10 cellular contexts compared by ENCODE assay signal in the genomic region with DNA sequence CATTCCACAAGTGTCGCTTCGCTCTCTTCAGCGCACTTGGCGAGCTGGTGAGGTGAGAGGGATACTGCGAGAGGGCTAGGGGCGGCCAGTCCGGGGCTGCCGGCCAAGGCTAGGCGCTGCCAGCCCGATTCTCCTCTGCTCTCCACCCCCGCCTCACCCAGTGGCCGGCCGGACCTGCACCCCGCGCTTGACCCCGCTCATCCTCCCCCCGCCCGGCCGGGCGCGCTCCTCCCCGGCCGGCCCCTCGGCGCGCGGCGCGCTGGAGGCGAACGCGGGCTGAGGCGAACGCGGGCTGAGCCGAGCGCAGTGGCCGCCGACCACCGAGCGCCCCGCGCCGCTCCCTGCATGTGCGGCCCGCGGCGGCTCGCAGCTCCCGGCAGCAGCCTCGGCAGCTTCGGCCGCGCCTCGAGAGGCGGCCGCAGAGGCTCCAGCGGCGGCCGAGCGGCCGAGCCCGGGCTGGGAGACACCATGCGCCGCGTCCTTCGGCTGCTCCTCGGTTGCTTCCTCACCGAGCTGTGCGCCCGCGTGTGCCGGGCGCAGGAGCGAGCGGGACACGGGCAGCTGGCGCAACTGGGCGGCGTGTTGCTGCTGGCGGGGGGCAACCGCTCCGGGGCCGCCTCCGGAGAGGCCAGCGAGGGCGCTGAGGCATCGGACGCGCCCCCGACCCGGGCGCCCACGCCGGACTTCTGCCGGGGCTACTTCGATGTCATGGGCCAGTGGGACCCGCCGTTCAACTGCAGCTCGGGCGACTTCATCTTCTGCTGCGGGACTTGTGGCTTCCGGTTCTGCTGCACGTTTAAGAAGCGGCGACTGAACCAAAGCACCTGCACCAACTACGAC. TPM values are rescaled to one million over a fixed set of nuclear protein-coding genes. Genes with fewer than 3 reads are reported as not detected.
DNase-seq lines count a peak whose midpoint lies in the region; ATAC-seq, FAIRE-seq and TF ChIP-seq lines count a peak whose summit lies in the region.
"Had no signal": no experiment of that assay in that cellular context is flagged by ENCODE, and none has a peak within 500 bp of the region (broad histone marks: within the 10 kb centered on the region; RNA-seq: fewer than 3 reads in every experiment).

A gene (plus strand): TSS at position 2 of the 840 bp plus-strand sequence.

- FAIRE-seq in A549 (lab: Jason Lieb, UNC) = no peak
- FAIRE-seq: keratinocyte had no signal

- H3K9ac ChIP-seq in GM23248 = no peak within 1 kb of the TSS
- peak within 1 kb of the TSS; percentile 67 for H3K9ac ChIP-seq in neural cell (ENCODE audit: low read length)

- TF ChIP-seq CTCF in A549 (IDR thresholded peaks at IDR 0.05) (no peak), coronary artery (IDR thresholded peaks at IDR 0.05) (no peak), neural cell (IDR thresholded peaks at IDR 0.05; ENCODE audit: poor library complexity, severe bottlenecking) (no peak)

- H3K4me1 ChIP-seq in A549 = no peaks in the 10 kb centered on the region
- H3K4me1 ChIP-seq in GM23248 (ENCODE audit: insufficient read depth) = no peaks in the 10 kb centered on the region

- H3K4me1 Mint-ChIP-seq in activated CD4-positive, alpha-beta memory T cell treated with anti-CD3 and anti-CD28 coated beads for 36 hours (ENCODE audit: low read depth) = peaks cover 3% of the 10 kb centered on the region

- POLR2A ChIA-PET in A549 (lab: Yijun Ruan, JAX) = no interaction called here
- POLR2A ChIA-PET in activated CD4-positive, alpha-beta memory T cell treated with anti-CD3 and anti-CD28 coated beads for 36 hours (lab: Charles Lee) = no interaction called here

- H3F3A ChIP-seq in GM23248 (ENCODE audit: insufficient read depth) (no peaks in the 10 kb centered on the region), neural cell (ENCODE audit: insufficient read depth, low read length, poor library complexity, severe bottlenecking) (no peaks in the 10 kb centered on the region)

- H3K4me3 Mint-ChIP-seq in activated CD4-positive, alpha-beta memory T cell treated with anti-CD3 and anti-CD28 coated beads for 36 hours = no peak within 1 kb of the TSS

- no peaks in the 10 kb centered on the region for H3K9me3 Mint-ChIP-seq in activated CD4-positive, alpha-beta memory T cell treated with anti-CD3 and anti-CD28 coated beads for 36 hours

- no peak within 1 kb of the TSS for H3K27ac Mint-ChIP-seq in activated CD4-positive, alpha-beta memory T cell treated with anti-CD3 and anti-CD28 coated beads for 36 hours

- in situ Hi-C loops in GM23248 (cut with MboI) = no loop called here

- TF ChIP-seq RAD21 in A549 (conservative IDR thresholded peaks at IDR 0.05 in 1 of 2, IDR thresholded peaks at IDR 0.05 in 1 of 2) (no peak), neural cell (conservative IDR thresholded peaks at IDR 0.05) (no peak)

- H3K9me3 ChIP-seq in A549 (no peaks in the 10 kb centered on the region), GM23248 (ENCODE audit: low read depth) (no peaks in the 10 kb centered on the region), neural cell (ENCODE audit: low read length) (no peaks in the 10 kb centered on the region)

- H3K27ac ChIP-seq in A549 (no peak within 1 kb of the TSS), GM23248 (no peak within 1 kb of the TSS), coronary artery (no peak within 1 kb of the TSS), neural cell (ENCODE audit: low read length) (no peak within 1 kb of the TSS)

- TF ChIP-seq POLR2A in A549 (IDR thresholded peaks at IDR 0.05; ENCODE audit: low read length) = no peak

- peaks cover 55% of the 10 kb centered on the region for H3K27me3 Mint-ChIP-seq in activated CD4-positive, alpha-beta memory T cell treated with anti-CD3 and anti-CD28 coated beads for 36 hours

- intact Hi-C loops in activated CD4-positive, alpha-beta memory T cell treated with anti-CD3 and anti-CD28 coated beads for 36 hours (cut with micrococcal nuclease) = no loop called here

- H3K36me3 Mint-ChIP-seq in activated CD4-positive, alpha-beta memory T cell treated with anti-CD3 and anti-CD28 coated beads for 36 hours = no peaks in the 10 kb centered on the region

- H3K9me2 ChIP-seq in GM23248 (ENCODE audit: insufficient read depth) (no peaks in the 10 kb centered on the region), neural cell (ENCODE audit: insufficient read depth, low read length) (no peaks in the 10 kb centered on the region)

- DNase-seq in A549 (ENCODE audit: low read depth in 1 of 2, low spot score in 1 of 2) = no peak
- peak; percentile 41 for DNase-seq in GM23248
- DNase-seq in coronary artery (ENCODE audit: low spot score) = no peak
- no peak for DNase-seq in activated CD4-positive, alpha-beta memory T cell treated with anti-CD3 and anti-CD28 coated beads for 36 hours
- no peak for DNase-seq in NOMO-1 (lab: John Stamatoyannopoulos, UW; ENCODE audit: unreplicated experiment in 2 of 2)
- DNase-seq: GDM1 had no signal

- H3K27me3 ChIP-seq in GM23248 (replicated peaks; ENCODE audit: insufficient read depth) = peaks cover 69% of the 10 kb centered on the region
- peaks cover 58% of the 10 kb centered on the region for H3K27me3 ChIP-seq in neural cell (ENCODE audit: insufficient read depth, low read depth, low read length)

- no peak for TF ChIP-seq EP300 in A549 (IDR thresholded peaks at IDR 0.05)
- TF ChIP-seq EP300 in neural cell (conservative IDR thresholded peaks at IDR 0.05; ENCODE audit: poor library complexity, severe bottlenecking) = peak; percentile 18

- H4K20me1 ChIP-seq in GM23248 (ENCODE audit: insufficient read depth) (no peaks in the 10 kb centered on the region), neural cell (ENCODE audit: insufficient read depth) (no peaks in the 10 kb centered on the region)

- WGBS in A549 (ENCODE audit: missing lambda C conversion rate) = 66% methylated on average over 82 of the region's 107 CpGs
- 3% methylated on average over 69 to 71 of the region's 107 CpGs for WGBS in GM23248 (ENCODE audit: low coverage in 1 of 2, low lambda C conversion rate in 2 of 2, missing lambda C conversion rate in 2 of 2), 2 experiments

- H3K36me3 ChIP-seq in GM23248 (ENCODE audit: low read depth) (no peaks in the 10 kb centered on the region), neural cell (ENCODE audit: insufficient read depth, low read length) (no peaks in the 10 kb centered on the region)

- H3K4me2 ChIP-seq in A549 = peak within 1 kb of the TSS; percentile 58
- H3K4me2 ChIP-seq in GM23248 (ENCODE audit: unreplicated experiment) = no peak within 1 kb of the TSS
- H3K4me2 ChIP-seq in neural cell (ENCODE audit: low read length) = peak within 1 kb of the TSS; percentile 89

- H3K79me2 ChIP-seq in GM23248 (ENCODE audit: insufficient read depth) (no peaks in the 10 kb centered on the region), neural cell (replicated peaks; ENCODE audit: insufficient read depth, low read length) (no peaks in the 10 kb centered on the region)

- ATAC-seq in A549 (no peak), GM18870 (IDR thresholded peaks at IDR 0.05; ENCODE audit: unreplicated experiment) (no peak), GM21360 (IDR thresholded peaks at IDR 0.05; ENCODE audit: unreplicated experiment) (no peak)

- H3K4me3 ChIP-seq in A549 (peak within 1 kb of the TSS; percentile 32; the same call in 2 of the 3 replicates), GM23248 (no peak within 1 kb of the TSS), coronary artery (peak within 1 kb of the TSS; percentile 62), neural cell (ENCODE audit: low read length) (peak within 1 kb of the TSS; percentile 82)

- H2AFZ ChIP-seq in GM23248 = no peak within 1 kb of the TSS
- peak within 1 kb of the TSS; percentile 33 for H2AFZ ChIP-seq in neural cell (ENCODE audit: low read depth, low read length)

- CTCF ChIA-PET in A549 (lab: Yijun Ruan, JAX) = interaction anchor here (0.6 kb wide), 1 partner anchor 972 kb away, joined by 3 read pairs; no protein-coding TSS in a partner anchor
- CTCF ChIA-PET in activated CD4-positive, alpha-beta memory T cell treated with anti-CD3 and anti-CD28 coated beads for 36 hours (lab: Charles Lee) = no interaction called here

TF ChIP-seq in A549, 52 proteins besides CTCF, POLR2A, EP300 and RAD21 (continues in another document):
- TF ChIP-seq JUNB (IDR thresholded peaks at IDR 0.05) (no peak), HOXB13 (CRISPR knock-in tag; IDR thresholded peaks at IDR 0.05; ENCODE audit: low read depth) (no peak)
- TF ChIP-seq, protein P1, sequence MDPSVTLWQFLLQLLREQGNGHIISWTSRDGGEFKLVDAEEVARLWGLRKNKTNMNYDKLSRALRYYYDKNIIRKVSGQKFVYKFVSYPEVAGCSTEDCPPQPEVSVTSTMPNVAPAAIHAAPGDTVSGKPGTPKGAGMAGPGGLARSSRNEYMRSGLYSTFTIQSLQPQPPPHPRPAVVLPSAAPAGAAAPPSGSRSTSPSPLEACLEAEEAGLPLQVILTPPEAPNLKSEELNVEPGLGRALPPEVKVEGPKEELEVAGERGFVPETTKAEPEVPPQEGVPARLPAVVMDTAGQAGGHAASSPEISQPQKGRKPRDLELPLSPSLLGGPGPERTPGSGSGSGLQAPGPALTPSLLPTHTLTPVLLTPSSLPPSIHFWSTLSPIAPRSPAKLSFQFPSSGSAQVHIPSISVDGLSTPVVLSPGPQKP (IDR thresholded peaks at IDR 0.05; ENCODE audit: low read depth, low read length) = no peak

TF ChIP-seq in neural cell, 6 proteins besides CTCF, POLR2A, EP300 and RAD21 (continues in another document):
- no peak for TF ChIP-seq TAF1 (IDR thresholded peaks at IDR 0.05; ENCODE audit: low read depth)

RNA-seq across cellular contexts. Expression of the gene that starts here (rescaled TPM):
- polyA plus RNA-seq in A549 (2011; rRNA removed) (0.09 and 0.16 TPM in 2 replicates), A549 (2017; fragmentation: RNase III; extraction: RNeasy Plus Mini Kit Qiagen cat#74134 plus additional on column Dnase treatment) (not detected in 3 replicates), GM23248 (2016; fragmentation: Nextera tagmentation; extraction: Ambion mirVana) (not detected in 2 replicates), neural cell (1.3 and 2.0 TPM in 2 replicates)
- under 0.01 TPM in 1 of 2 replicates, not detected in the other for polyA plus RNA-seq in A549 (2012; cell fraction: cytosol; rRNA removed)
- polyA plus RNA-seq in A549 (2012; cell fraction: nucleus; rRNA removed) = not detected in 2 replicates
- 0.08 and 0.68 TPM in 2 replicates for polyA minus RNA-seq in A549 (2011; rRNA and poly(A)+ RNA removed)
- not detected in 2 replicates for total RNA-seq in GM23248 (2014; rRNA removed; shearing (Covaris generic))
- 4.4 and 6.6 TPM in 2 replicates for polyA minus RNA-seq in neural cell
- total RNA-seq in activated CD4-positive, alpha-beta memory T cell treated with anti-CD3 and anti-CD28 coated beads for 36 hours = under 1 TPM in 1 of 2 experiments, not detected in 1; 0.05 TPM

Comparison
In these comparisons a context has a peak if more than half of its experiments do, and no peak if none do; other contexts are left out.
1. Peak in DNase-seq in GM23248; RNA of the gene not detected or under 1 TPM.